Comparison of ENCODE assay signal across 31 cellular contexts in the genomic region with DNA sequence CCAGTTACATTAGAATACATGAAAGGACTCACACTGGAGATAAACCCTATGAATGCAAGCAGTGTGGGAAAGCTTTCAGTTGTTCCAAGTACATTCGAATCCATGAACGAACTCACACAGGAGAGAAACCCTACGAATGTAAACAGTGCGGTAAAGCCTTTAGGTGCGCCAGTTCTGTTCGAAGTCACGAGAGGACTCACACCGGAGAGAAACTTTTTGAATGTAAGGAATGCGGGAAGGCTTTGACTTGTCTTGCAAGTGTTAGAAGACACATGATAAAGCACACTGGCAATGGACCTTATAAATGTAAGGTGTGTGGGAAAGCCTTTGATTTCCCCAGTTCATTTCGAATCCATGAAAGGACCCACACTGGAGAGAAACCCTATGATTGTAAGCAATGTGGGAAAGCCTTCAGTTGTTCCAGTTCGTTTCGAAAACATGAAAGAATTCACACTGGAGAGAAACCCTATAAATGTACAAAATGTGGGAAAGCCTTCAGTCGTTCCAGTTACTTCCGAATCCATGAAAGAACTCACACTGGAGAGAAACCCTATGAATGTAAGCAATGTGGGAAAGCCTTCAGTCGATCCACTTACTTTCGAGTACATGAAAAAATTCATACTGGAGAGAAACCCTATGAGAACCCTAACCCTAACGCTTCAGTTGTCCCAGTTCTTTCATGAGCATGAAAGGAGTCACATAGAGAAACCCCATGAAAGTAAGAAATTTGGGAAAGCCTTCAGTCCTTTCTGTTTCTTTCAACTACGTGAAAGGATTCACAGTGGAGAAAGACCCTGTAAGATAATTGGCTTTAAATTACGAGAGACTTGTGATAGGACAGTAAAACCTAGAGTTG. TPM values are rescaled to one million over a fixed set of nuclear protein-coding genes. Genes with fewer than 3 reads are reported as not detected.
DNase-seq lines count a peak whose midpoint lies in the region; ATAC-seq, FAIRE-seq and TF ChIP-seq lines count a peak whose summit lies in the region.
"Had no signal": no experiment of that assay in that cellular context is flagged by ENCODE, and none has a peak within 500 bp of the region (broad histone marks: within the 10 kb centered on the region; RNA-seq: fewer than 3 reads in every experiment).

No MANE protein-coding gene starts in this region.

- CTCF ChIA-PET in K562 (lab: Yijun Ruan, JAX; ENCODE audit: low intra/inter-chr PET ratio), result no interaction called here

- H4K5ac ChIP-seq in mesendoderm (ENCODE audit: low read length), result no peak overlapping the region

- no peak for TF ChIP-seq RAD21 in K562 (CRISPR knock-in tag; conservative IDR thresholded peaks at IDR 0.05 in 1 of 2, IDR thresholded peaks at IDR 0.05 in 1 of 2)

- H3K4me2 ChIP-seq in K562 (ENCODE audit: insufficient read depth, low read length) (no peak overlapping the region), mesendoderm (ENCODE audit: low read length) (no peak overlapping the region)

- H3K18ac ChIP-seq in mesendoderm (ENCODE audit: low read length), result no peak overlapping the region

- H3K4me1 ChIP-seq in K562 (replicated peaks in 1 of 2; ENCODE audit: control insufficient read depth in 2 of 2, insufficient read depth in 2 of 2, low read length in 2 of 2) (no peaks in the 10 kb centered on the region), mesendoderm (ENCODE audit: control insufficient read depth, low read depth, low read length) (no peaks in the 10 kb centered on the region)
- H3K4me1 ChIP-seq: adrenal gland, breast epithelium, Caco-2, parathyroid adenoma, testis had no signal

- no peak overlapping the region for H3K23ac ChIP-seq in mesendoderm (ENCODE audit: low read length)

- no peaks in the 10 kb centered on the region for H4K20me1 ChIP-seq in K562 (replicated peaks; ENCODE audit: control insufficient read depth, insufficient read depth, low read length)

- FAIRE-seq in K562 (lab: Jason Lieb, UNC), result no peak
- FAIRE-seq: urothelium cell line had no signal

- no peak for TF ChIP-seq POLR2A in K562 (conservative IDR thresholded peaks at IDR 0.05)

- in situ Hi-C loops in ACHN (cut with HindIII; ENCODE audit: low pct_ligation_motif_present, low pct_unique_long_range_greater_than_20kb, low sequenced_read_pairs) (no loop called here), KBM-7 (cut with MboI; ENCODE audit: low pct_unique_long_range_greater_than_20kb, low sequenced_read_pairs) (no loop called here), K562 (cut with MboI) (no loop called here)

- H3K4ac ChIP-seq in mesendoderm (ENCODE audit: low read depth, low read length), result no peak overlapping the region

- ATAC-seq in K562 (no peak), HG02623 (IDR thresholded peaks at IDR 0.05; ENCODE audit: unreplicated experiment) (no peak)
- ATAC-seq: stimulated activated naive CD8-positive, alpha-beta T cell treated with anti-CD3 and anti-CD28 coated beads, Interleukin-15, Interleukin-2, amounts not matched to agents 100 U/mL and 50 U/mL, for 24 hours had no signal

- no peak overlapping the region for H2AK5ac ChIP-seq in mesendoderm (ENCODE audit: low read length)

- no peak overlapping the region for H3K9ac ChIP-seq in K562 (ENCODE audit: insufficient read depth in 1 of 2, low read depth in 2 of 2, low read length in 2 of 2)
- no peak overlapping the region for H3K9ac ChIP-seq in mesendoderm (ENCODE audit: low read length)
- H3K9ac ChIP-seq: GM23248, parathyroid adenoma had no signal

- H3K79me1 ChIP-seq in mesendoderm (ENCODE audit: low read length), result peaks cover 5% of the 10 kb centered on the region

- H2BK5ac ChIP-seq in mesendoderm (ENCODE audit: low read length), result no peak overlapping the region

- H2AFZ ChIP-seq in K562 (ENCODE audit: low read depth, low read length), result no peak overlapping the region
- H2AFZ ChIP-seq: GM23248, parathyroid adenoma had no signal

- H3K9me1 ChIP-seq in K562 (ENCODE audit: control insufficient read depth, insufficient read depth, low read length), result no peaks in the 10 kb centered on the region

- no peak overlapping the region for H3K56ac ChIP-seq in mesendoderm (ENCODE audit: low read length)

- TF ChIP-seq CTCF in K562 (IDR thresholded peaks at IDR 0.05 in 2 of 3, conservative IDR thresholded peaks at IDR 0.05 in 1 of 3; ENCODE audit: insufficient read depth in 2 of 3, low read depth in 1 of 3, low read length in 3 of 3), result no peak

- peaks cover 27% of the 10 kb centered on the region for H3K9me3 ChIP-seq in K562 (replicated peaks; ENCODE audit: control insufficient read depth, insufficient read depth, low read depth, low read length)
- H3K9me3 ChIP-seq: testis had no signal

- 99% methylated on average over 19 of the region's 19 CpGs for WGBS in K562 (ENCODE audit: insufficient coverage, low coverage, missing lambda C conversion rate)
- WGBS in mesendoderm (ENCODE audit: extremely low coverage, insufficient coverage, low lambda C conversion rate), result no CpG with 5 or more reads among the region's 19 CpGs

- POLR2A ChIA-PET in K562 (lab: Yijun Ruan, JAX), result no interaction called here

- no peak overlapping the region for H2BK15ac ChIP-seq in mesendoderm (replicated peaks; ENCODE audit: low read depth)

- no peak overlapping the region for H4K8ac ChIP-seq in mesendoderm (ENCODE audit: low read depth, low read length)

- peaks cover 72% of the 10 kb centered on the region for H3K36me3 ChIP-seq in K562 (ENCODE audit: control insufficient read depth, insufficient read depth, low read length)
- peaks cover 26% of the 10 kb centered on the region for H3K36me3 ChIP-seq in mesendoderm (ENCODE audit: control insufficient read depth, insufficient read depth, low read length)

- TSS peak; percentile 17 for BruUV-seq in K562 (replicated peaks; lab: Mats Ljungman, UMichigan)

- no peaks in the 10 kb centered on the region for H3K27me3 ChIP-seq in K562 (ENCODE audit: control insufficient read depth in 2 of 2, insufficient read depth in 2 of 2, low read length in 2 of 2)
- no peaks in the 10 kb centered on the region for H3K27me3 ChIP-seq in mesendoderm (ENCODE audit: insufficient read depth, low read length, poor library complexity)
- H3K27me3 ChIP-seq: adrenal gland, breast epithelium, testis had no signal

- intact Hi-C loops in K562 (cut with micrococcal nuclease), result no loop called here

- peaks cover 8% of the 10 kb centered on the region for H3K79me2 ChIP-seq in K562 (ENCODE audit: control insufficient read depth, insufficient read depth, low read length)
- H3K79me2 ChIP-seq in mesendoderm (ENCODE audit: control insufficient read depth, insufficient read depth, low read length), result peaks cover 3% of the 10 kb centered on the region

- no peak overlapping the region for H3K27ac ChIP-seq in K562 (ENCODE audit: extremely low read depth, low read depth, low read length)
- no peak overlapping the region for H3K27ac ChIP-seq in mesendoderm (ENCODE audit: low read depth, low read length)
- H3K27ac ChIP-seq: adrenal gland, breast epithelium, GM23248, parathyroid adenoma, testis had no signal

- H3K4me3 ChIP-seq in K562, result no peak overlapping the region
- H3K4me3 ChIP-seq in mesendoderm (ENCODE audit: low read length), result peak overlapping the region; percentile 13
- H3K4me3 ChIP-seq: adrenal gland, breast epithelium, GM23248, lung, testis had no signal

- no peak for TF ChIP-seq EP300 in K562 (IDR thresholded peaks at IDR 0.05; ENCODE audit: low read length)

- DNase-seq in ACHN, result peak; percentile 7
- peak; percentile 18 for DNase-seq in KBM-7
- DNase-seq in K562 (ENCODE audit: extremely low read depth in 1 of 4, low spot score in 3 of 4), result no peak
- DNase-seq in mesendoderm, result no peak
- DNase-seq in activated CD4-positive, CD25-positive, alpha-beta regulatory T cell (lab: John Stamatoyannopoulos, UW), result no peak
- DNase-seq in NCI-H526 (lab: John Stamatoyannopoulos, UW), result no peak
- DNase-seq: activated CD4-positive, alpha-beta memory T cell treated with anti-CD3 and anti-CD28 coated beads for 36 hours; activated CD4-positive, CD25-positive, alpha-beta regulatory T cell treated with anti-CD3 and anti-CD28 coated beads, Interleukin-2, amount 50 U/mL, for 72 hours; activated CD8-positive, alpha-beta memory T cell treated with anti-CD3 and anti-CD28 coated beads, Interleukin-2, amount 50 U/mL, for 4 hours; activated naive CD4-positive, alpha-beta T cell treated with anti-CD3 and anti-CD28 coated beads for 36 hours; adrenal gland; C1 segment of cervical spinal cord; Caco-2; GM23248; HFFc6; hippocampal formation; MM.1S; NCI-H2029; NCI-H2227 treated with DMSO at 0.1 percent for 48 hours; NCI-H526 treated with DMSO at 0.1 percent for 48 hours; nephron progenitor cell; NK-92 treated with Interleukin-12 subunit alpha and Interleukin-12 subunit beta, amount 100 ng/mL, for 24 hours; Right ventricle myocardium superior; stimulated activated CD4-positive, alpha-beta T cell treated with anti-CD3 and anti-CD28 coated beads, Interleukin-1b, Interleukin-23, amount 100 ng/mL, for 48 hours; stimulated activated naive CD8-positive, alpha-beta T cell treated with anti-CD3 and anti-CD28 coated beads, Interleukin-15, Interleukin-2, amounts not matched to agents 100 U/mL and 50 U/mL, for 24 hours; testis had no signal

- H2BK120ac ChIP-seq in mesendoderm (ENCODE audit: low read depth, low read length), result no peak overlapping the region

RNA-seq across cellular contexts. Expression of a gene that starts 20.2 kb away (rescaled TPM):
- total RNA-seq in K562 (2011; cell fraction: chromatin; rRNA removed; ENCODE audit: low replicate concordance), result 24.3 and 45.7 TPM in 2 replicates
- 18.7 and 22.2 TPM in 2 replicates for total RNA-seq in K562 (2011; cell fraction: nucleolus; rRNA removed)
- total RNA-seq in K562 (2011; cell fraction: nucleoplasm; rRNA removed), result 21.5 and 27.6 TPM in 2 replicates
- total RNA-seq in K562 (2014; rRNA removed) (7.0 and 7.5 TPM in 2 replicates), K562 (2014; rRNA removed; fragmentation: Illumina TruSeq; extraction: Trizol) (16.6 and 21.7 TPM in 2 replicates), K562 (2015; rRNA removed; fragmentation: Illumina TruSeq; extraction: Trizol) (13.1 and 14.3 TPM in 2 replicates), K562 (2021) (10.0 and 10.6 TPM in 2 replicates)
- polyA plus RNA-seq in K562 (2011; rRNA removed) (16.5 and 19.9 TPM in 2 replicates), K562 (2014; fragmentation: Illumina TruSeq; extraction: Trizol) (11.0 and 11.7 TPM in 2 replicates), K562 (2014; fragmentation: Nextera tagmentation; extraction: Ambion mirVana) (1 to 10 TPM; 6.6 to 6.9 TPM), K562 (2014; rRNA removed) (5.6 and 6.4 TPM in 2 replicates)
- polyA plus RNA-seq in K562 (2011; cell fraction: cytosol; rRNA removed), result 5.5 and 10.6 TPM in 2 replicates
- polyA plus RNA-seq in K562 (2011; cell fraction: nucleus; rRNA removed), result 9.8 and 12.6 TPM in 2 replicates
- polyA plus RNA-seq in K562 (2012), result 6.5 and 11.4 TPM in 2 replicates
- polyA minus RNA-seq in K562 (2011; rRNA and poly(A)+ RNA removed), result 30.8 and 38.6 TPM in 2 replicates
- polyA minus RNA-seq in K562 (2011; cell fraction: cytosol; rRNA and poly(A)+ RNA removed), result 9.9 and 10.5 TPM in 2 replicates
- polyA minus RNA-seq in K562 (2011; cell fraction: nucleus; rRNA and poly(A)+ RNA removed), result 5.8 and 14.1 TPM in 2 replicates
- polyA plus RNA-seq in mesendoderm (2013, experiment 1 of 2), result 7.0 TPM
- polyA plus RNA-seq in mesendoderm (2013, experiment 2 of 2), result 6.6 TPM

RNA-seq across cellular contexts. Expression of a gene that starts 40.0 kb away (rescaled TPM):
- not detected in 2 replicates for total RNA-seq in K562 (2011; cell fraction: chromatin; rRNA removed; ENCODE audit: low replicate concordance)
- total RNA-seq in K562 (2011; cell fraction: nucleolus; rRNA removed), result 0.53 and 0.67 TPM in 2 replicates
- total RNA-seq in K562 (2011; cell fraction: nucleoplasm; rRNA removed), result 0.69 TPM in 1 of 2 replicates, not detected in the other
- 0.27 and 0.45 TPM in 2 replicates for total RNA-seq in K562 (2014; rRNA removed)
- total RNA-seq in K562 (2014; rRNA removed; fragmentation: Illumina TruSeq; extraction: Trizol), result 0.29 and 0.41 TPM in 2 replicates
- total RNA-seq in K562 (2015; rRNA removed; fragmentation: Illumina TruSeq; extraction: Trizol), result 0.79 and 1.1 TPM in 2 replicates
- total RNA-seq in K562 (2021), result 0.62 and 0.85 TPM in 2 replicates
- 0.26 and 1.0 TPM in 2 replicates for polyA plus RNA-seq in K562 (2011; rRNA removed)
- 0.89 and 1.3 TPM in 2 replicates for polyA plus RNA-seq in K562 (2011; cell fraction: cytosol; rRNA removed)
- 0.58 and 1.1 TPM in 2 replicates for polyA plus RNA-seq in K562 (2011; cell fraction: nucleus; rRNA removed)
- 1.1 and 16.7 TPM in 2 replicates for polyA plus RNA-seq in K562 (2012)
- 0.22 and 0.33 TPM in 2 replicates for polyA plus RNA-seq in K562 (2014; fragmentation: Illumina TruSeq; extraction: Trizol)
- polyA plus RNA-seq in K562 (2014; fragmentation: Nextera tagmentation; extraction: Ambion mirVana), result under 1 TPM in 1 of 2 experiments, not detected in 1; 0.06 TPM
- 0.34 and 0.45 TPM in 2 replicates for polyA plus RNA-seq in K562 (2014; rRNA removed)
- polyA minus RNA-seq in K562 (2011; rRNA and poly(A)+ RNA removed), result 0.21 and 0.30 TPM in 2 replicates
- polyA minus RNA-seq in K562 (2011; cell fraction: cytosol; rRNA and poly(A)+ RNA removed), result not detected in 2 replicates
- polyA minus RNA-seq in K562 (2011; cell fraction: nucleus; rRNA and poly(A)+ RNA removed), result 0.33 TPM in 1 of 2 replicates, not detected in the other
- 4.5 TPM for polyA plus RNA-seq in mesendoderm (2013, experiment 1 of 2)
- polyA plus RNA-seq in mesendoderm (2013, experiment 2 of 2), result 3.7 TPM

RNA-seq across cellular contexts. Expression of a gene that starts 58.4 kb away (rescaled TPM):
- total RNA-seq in K562 (2011; cell fraction: chromatin; rRNA removed; ENCODE audit: low replicate concordance), result 33.4 and 92.9 TPM in 2 replicates
- total RNA-seq in K562 (2011; cell fraction: nucleolus; rRNA removed), result 71.2 and 72.1 TPM in 2 replicates
- 70.5 and 83.9 TPM in 2 replicates for total RNA-seq in K562 (2011; cell fraction: nucleoplasm; rRNA removed)
- total RNA-seq in K562 (2014; rRNA removed), result 74.2 and 118 TPM in 2 replicates
- 56.3 and 71.5 TPM in 2 replicates for total RNA-seq in K562 (2014; rRNA removed; fragmentation: Illumina TruSeq; extraction: Trizol)
- total RNA-seq in K562 (2015; rRNA removed; fragmentation: Illumina TruSeq; extraction: Trizol), result 125 and 129 TPM in 2 replicates
- 105 and 107 TPM in 2 replicates for total RNA-seq in K562 (2021)
- 38.4 and 43.8 TPM in 2 replicates for polyA plus RNA-seq in K562 (2011; rRNA removed)
- 124 and 196 TPM in 2 replicates for polyA plus RNA-seq in K562 (2011; cell fraction: cytosol; rRNA removed)
- 82.4 and 93.1 TPM in 2 replicates for polyA plus RNA-seq in K562 (2011; cell fraction: nucleus; rRNA removed)
- polyA plus RNA-seq in K562 (2012), result 94.4 and 105 TPM in 2 replicates
- polyA plus RNA-seq in K562 (2014; fragmentation: Illumina TruSeq; extraction: Trizol), result 147 and 170 TPM in 2 replicates
- 10 to 100 TPM; 16.7 to 49.1 TPM for polyA plus RNA-seq in K562 (2014; fragmentation: Nextera tagmentation; extraction: Ambion mirVana)
- polyA plus RNA-seq in K562 (2014; rRNA removed), result 99.8 and 115 TPM in 2 replicates
- 25.4 and 33.3 TPM in 2 replicates for polyA minus RNA-seq in K562 (2011; rRNA and poly(A)+ RNA removed)
- polyA minus RNA-seq in K562 (2011; cell fraction: cytosol; rRNA and poly(A)+ RNA removed), result 35.9 and 36.6 TPM in 2 replicates
- 19.3 and 19.7 TPM in 2 replicates for polyA minus RNA-seq in K562 (2011; cell fraction: nucleus; rRNA and poly(A)+ RNA removed)
- 96.2 TPM for polyA plus RNA-seq in mesendoderm (2013, experiment 1 of 2)
- 97.5 TPM for polyA plus RNA-seq in mesendoderm (2013, experiment 2 of 2)

Comparison
In these comparisons a context has a peak if more than half of its experiments do, and no peak if none do; other contexts are left out.
1. DNase-seq: peak in ACHN (single experiment) and KBM-7 (single experiment); none in K562 (0 of 4), mesendoderm (single experiment), activated CD4-positive, CD25-positive, alpha-beta regulatory T cell (0 of 4) and NCI-H526 (0 of 2).